ENCODE assay signal across 10 cellular contexts in the genomic region with DNA sequence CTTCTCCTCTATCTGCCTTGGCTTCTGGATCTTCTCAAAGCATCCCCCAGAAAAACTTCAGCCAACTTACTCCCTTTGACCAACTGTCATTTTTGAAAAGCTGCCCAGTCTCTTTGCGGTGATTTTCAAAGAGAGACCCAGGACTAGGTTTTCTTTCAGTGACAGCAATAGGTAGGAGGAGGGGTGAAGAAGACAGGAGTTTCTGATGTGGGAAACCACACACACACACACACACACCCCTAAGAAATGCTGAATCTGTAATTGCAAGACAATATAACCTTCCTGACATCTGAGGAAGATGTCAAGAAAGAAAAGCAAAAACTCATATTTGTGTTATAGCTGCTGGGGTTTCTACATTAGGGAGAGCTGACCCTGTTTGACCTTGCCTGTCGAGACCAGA. TPM values are rescaled to one million over a fixed set of nuclear protein-coding genes. Genes with fewer than 3 reads are reported as not detected.
"Had no signal": no experiment of that assay in that cellular context is flagged by ENCODE, and none has a peak within 500 bp of the region (broad histone marks: within the 10 kb centered on the region; RNA-seq: fewer than 3 reads in every experiment).

No MANE protein-coding gene starts in this region.

- H3K9me3 Mint-ChIP-seq: activated naive CD4-positive, alpha-beta T cell treated with anti-CD3 and anti-CD28 coated beads, Interleukin-2, amount 50 U/mL, for 72 hours; activated T-cell treated with anti-CD3 and anti-CD28 coated beads, Interleukin-2, amount 50 U/mL, for 4 hours; stimulated activated effector memory CD8-positive, alpha-beta T cell treated with anti-CD3 and anti-CD28 coated beads, Interleukin-12 subunit alpha, Interleukin-12 subunit beta, amount 100 ng/mL, for 72 hours; T-helper 2 cell treated with Interferon-gamma antibody and Interleukin-4, amounts not matched to agents 5 μg/mL and 100 μg/mL, for 36 hours had no signal

- DNase-seq: activated CD8-positive, alpha-beta memory T cell treated with anti-CD3 and anti-CD28 coated beads, Interleukin-2, amount 10 ng/mL, durations not matched to agents 7 days and 5 days; activated effector memory CD4-positive, alpha-beta T cell treated with anti-CD3 and anti-CD28 coated beads, Interleukin-2, amount 50 U/mL, for 16 hours; activated T-cell treated with anti-CD3 and anti-CD28 coated beads, Interleukin-2, amount 50 U/mL, for 4 hours; dorsolateral prefrontal cortex; left lung had no signal

- H3K36me3 ChIP-seq: esophagus muscularis mucosa had no signal

- H3K9me3 ChIP-seq: esophagus muscularis mucosa, left lung had no signal

- ATAC-seq: activated CD8-positive, alpha-beta memory T cell treated with anti-CD3 and anti-CD28 coated beads, Interleukin-2, amount 10 ng/mL, durations not matched to agents 7 days and 5 days; activated naive CD4-positive, alpha-beta T cell treated with anti-CD3 and anti-CD28 coated beads, Interleukin-2, amount 50 U/mL, for 72 hours; activated T-cell treated with anti-CD3 and anti-CD28 coated beads, Interleukin-2, amount 50 U/mL, for 4 hours; left lung; stimulated activated effector memory CD8-positive, alpha-beta T cell treated with anti-CD3 and anti-CD28 coated beads, Interleukin-12 subunit alpha, Interleukin-12 subunit beta, amount 100 ng/mL, for 72 hours had no signal

- H3K36me3 Mint-ChIP-seq: activated CD8-positive, alpha-beta memory T cell treated with anti-CD3 and anti-CD28 coated beads, Interleukin-2, amount 10 ng/mL, durations not matched to agents 7 days and 5 days; stimulated activated effector memory CD8-positive, alpha-beta T cell treated with anti-CD3 and anti-CD28 coated beads, Interleukin-12 subunit alpha, Interleukin-12 subunit beta, amount 100 ng/mL, for 72 hours had no signal

- H3K4me3 ChIP-seq: dorsolateral prefrontal cortex, esophagus muscularis mucosa, smooth muscle cell had no signal

- H3K27ac ChIP-seq: esophagus muscularis mucosa had no signal

- H3K27ac Mint-ChIP-seq: activated CD8-positive, alpha-beta memory T cell treated with anti-CD3 and anti-CD28 coated beads, Interleukin-2, amount 10 ng/mL, durations not matched to agents 7 days and 5 days; activated naive CD4-positive, alpha-beta T cell treated with anti-CD3 and anti-CD28 coated beads, Interleukin-2, amount 50 U/mL, for 72 hours; stimulated activated effector memory CD8-positive, alpha-beta T cell treated with anti-CD3 and anti-CD28 coated beads, Interleukin-12 subunit alpha, Interleukin-12 subunit beta, amount 100 ng/mL, for 72 hours; T-helper 2 cell treated with Interferon-gamma antibody and Interleukin-4, amounts not matched to agents 5 μg/mL and 100 μg/mL, for 36 hours had no signal

- H3K4me3 Mint-ChIP-seq: activated CD8-positive, alpha-beta memory T cell treated with anti-CD3 and anti-CD28 coated beads, Interleukin-2, amount 10 ng/mL, durations not matched to agents 7 days and 5 days; activated T-cell treated with anti-CD3 and anti-CD28 coated beads, Interleukin-2, amount 50 U/mL, for 4 hours; stimulated activated effector memory CD8-positive, alpha-beta T cell treated with anti-CD3 and anti-CD28 coated beads, Interleukin-12 subunit alpha, Interleukin-12 subunit beta, amount 100 ng/mL, for 72 hours; T-helper 2 cell treated with Interferon-gamma antibody and Interleukin-4, amounts not matched to agents 5 μg/mL and 100 μg/mL, for 36 hours had no signal

RNA-seq across cellular contexts. Expression of a gene that starts 5.2 kb away (rescaled TPM):
- total RNA-seq: activated CD8-positive, alpha-beta memory T cell treated with anti-CD3 and anti-CD28 coated beads, Interleukin-2, amount 10 ng/mL, durations not matched to agents 7 days and 5 days; activated naive CD4-positive, alpha-beta T cell treated with anti-CD3 and anti-CD28 coated beads, Interleukin-2, amount 50 U/mL, for 72 hours had no signal
